ENCODE assay signal across 11 cellular contexts in genomic region chr19:55119053-55119452, GRCh38. TPM values are rescaled to one million over a fixed set of nuclear protein-coding genes. Genes with fewer than 3 reads are reported as not detected.
A peak's percentile ranks its signal among the peaks of the same experiment; 100 is the strongest.
DNase-seq lines count a peak whose midpoint lies in the region; TF ChIP-seq lines count a peak whose summit lies in the region.
"Had no signal": no experiment of that assay in that cellular context is flagged by ENCODE, and none has a peak within 500 bp of the region (broad histone marks: within the 10 kb centered on the region; RNA-seq: fewer than 3 reads in every experiment).

No MANE protein-coding gene starts in this region.

- in situ Hi-C loops in G401 (cut with HindIII; ENCODE audit: low sequenced_read_pairs) = loop anchor here (10.0 kb wide), 1 partner anchor 56 kb away; no protein-coding TSS in a partner anchor

- no peak overlapping the region for H3K27ac ChIP-seq in Karpas-422 (ENCODE audit: low read length)
- no peak overlapping the region for H3K27ac ChIP-seq in neural cell (ENCODE audit: low read length)

- no TSS peak for BruUV-seq in Caco-2 (replicated peaks; lab: Mats Ljungman, UMichigan)

- no peaks in the 10 kb centered on the region for H3F3A ChIP-seq in neural cell (ENCODE audit: insufficient read depth, low read length, poor library complexity, severe bottlenecking)

- no peaks in the 10 kb centered on the region for H3K9me2 ChIP-seq in Karpas-422 (replicated peaks; ENCODE audit: insufficient read depth, low read length)
- no peaks in the 10 kb centered on the region for H3K9me2 ChIP-seq in neural cell (ENCODE audit: insufficient read depth, low read length)

- no peak overlapping the region for H2AFZ ChIP-seq in Karpas-422 (ENCODE audit: low read length)
- H2AFZ ChIP-seq in neural cell (ENCODE audit: low read depth, low read length) = no peak overlapping the region

- no peaks in the 10 kb centered on the region for H3K27me3 ChIP-seq in Caco-2 (replicated peaks; ENCODE audit: control insufficient read depth, insufficient read depth, low read length)
- H3K27me3 ChIP-seq in Karpas-422 (ENCODE audit: low read length) = no peaks in the 10 kb centered on the region
- H3K27me3 ChIP-seq in neural cell (ENCODE audit: insufficient read depth, low read depth, low read length) = no peaks in the 10 kb centered on the region

- DNase-seq in Caco-2 = no peak
- no peak for DNase-seq in Karpas-422
- DNase-seq in central memory CD4-positive, alpha-beta T cell = peak; percentile 32
- DNase-seq in G401 (ENCODE audit: low spot score) = no peak
- no peak for DNase-seq in hypothalamus (lab: John Stamatoyannopoulos, UW)
- DNase-seq in dermis blood vessel endothelial cell = no peak
- DNase-seq: EL, NCI-H1092 had no signal

- no peaks in the 10 kb centered on the region for H3K27me3 Mint-ChIP-seq in Caco-2 (ENCODE audit: insufficient read depth, unreplicated experiment)

- H3K9me3 Mint-ChIP-seq in Caco-2 (ENCODE audit: unreplicated experiment) = no peaks in the 10 kb centered on the region

- POLR2A ChIA-PET in Caco-2 (lab: Charles Lee) = no interaction called here

- TF ChIP-seq EP300 in neural cell (conservative IDR thresholded peaks at IDR 0.05; ENCODE audit: poor library complexity, severe bottlenecking) = no peak

- peaks cover 18% of the 10 kb centered on the region for H3K4me1 Mint-ChIP-seq in Caco-2 (ENCODE audit: low read depth, unreplicated experiment)

- H3K9me3 ChIP-seq in Caco-2 (no peaks in the 10 kb centered on the region), Karpas-422 (ENCODE audit: low read length) (no peaks in the 10 kb centered on the region), neural cell (ENCODE audit: low read length) (no peaks in the 10 kb centered on the region)

- CTCF ChIA-PET in Caco-2 (lab: Charles Lee) = no interaction called here

- H4K20me1 ChIP-seq in Karpas-422 (ENCODE audit: insufficient read depth, low read depth, low read length) = peaks cover 28% of the 10 kb centered on the region
- peaks cover 9% of the 10 kb centered on the region for H4K20me1 ChIP-seq in neural cell (ENCODE audit: insufficient read depth)

- H3K79me2 ChIP-seq in Karpas-422 (ENCODE audit: low read length) = peaks cover 39% of the 10 kb centered on the region
- H3K79me2 ChIP-seq in neural cell (replicated peaks; ENCODE audit: insufficient read depth, low read length) = peaks cover 28% of the 10 kb centered on the region

- H3K27ac Mint-ChIP-seq in Caco-2 (ENCODE audit: unreplicated experiment) = no peak overlapping the region

- peak overlapping the region; percentile 99 for H3K4me2 ChIP-seq in Karpas-422 (ENCODE audit: low read depth, low read length, poor library complexity, severe bottlenecking)
- no peak overlapping the region for H3K4me2 ChIP-seq in neural cell (ENCODE audit: low read length)

- no peak for TF ChIP-seq RAD21 in neural cell (conservative IDR thresholded peaks at IDR 0.05)

- peak overlapping the region; percentile 35 for H3K4me3 Mint-ChIP-seq in Caco-2 (ENCODE audit: unreplicated experiment)

- H3K9ac ChIP-seq in Karpas-422 (ENCODE audit: low read length) (no peak overlapping the region), neural cell (ENCODE audit: low read length) (no peak overlapping the region)

- H3K4me3 ChIP-seq in Caco-2 (ENCODE audit: low read depth, low read length) = no peak overlapping the region
- H3K4me3 ChIP-seq in Karpas-422 (ENCODE audit: low read length) = no peak overlapping the region
- peak overlapping the region; percentile 75 for H3K4me3 ChIP-seq in neural cell (ENCODE audit: low read length)

- intact Hi-C loops in Caco-2 (cut with micrococcal nuclease; ENCODE audit: unreplicated experiment) = no loop called here

- TF ChIP-seq CTCF in Caco-2 (IDR thresholded peaks at IDR 0.05; ENCODE audit: insufficient read depth in 1 of 2, low read depth in 1 of 2, low read length in 1 of 2, severe bottlenecking in 1 of 2, unreplicated experiment in 1 of 2) = no peak
- no peak for TF ChIP-seq CTCF in neural cell (IDR thresholded peaks at IDR 0.05; ENCODE audit: poor library complexity, severe bottlenecking)

- H3K36me3 ChIP-seq in Caco-2 (ENCODE audit: control insufficient read depth, insufficient read depth, low read length) (no peaks in the 10 kb centered on the region; the same call in 1 of the 2 replicates), Karpas-422 (ENCODE audit: insufficient read depth, low read length) (no peaks in the 10 kb centered on the region), neural cell (ENCODE audit: insufficient read depth, low read length) (no peaks in the 10 kb centered on the region)

- H3K36me3 Mint-ChIP-seq in Caco-2 (ENCODE audit: insufficient read depth, unreplicated experiment) = peaks cover 16% of the 10 kb centered on the region

- H3K4me1 ChIP-seq in Caco-2 (peaks cover 17% of the 10 kb centered on the region; the same call in 1 of the 2 replicates), Karpas-422 (ENCODE audit: low read length) (peaks cover 56% of the 10 kb centered on the region)

TF ChIP-seq in neural cell, 6 proteins besides CTCF, POLR2A, EP300 and RAD21:
- TF ChIP-seq, protein P1, sequence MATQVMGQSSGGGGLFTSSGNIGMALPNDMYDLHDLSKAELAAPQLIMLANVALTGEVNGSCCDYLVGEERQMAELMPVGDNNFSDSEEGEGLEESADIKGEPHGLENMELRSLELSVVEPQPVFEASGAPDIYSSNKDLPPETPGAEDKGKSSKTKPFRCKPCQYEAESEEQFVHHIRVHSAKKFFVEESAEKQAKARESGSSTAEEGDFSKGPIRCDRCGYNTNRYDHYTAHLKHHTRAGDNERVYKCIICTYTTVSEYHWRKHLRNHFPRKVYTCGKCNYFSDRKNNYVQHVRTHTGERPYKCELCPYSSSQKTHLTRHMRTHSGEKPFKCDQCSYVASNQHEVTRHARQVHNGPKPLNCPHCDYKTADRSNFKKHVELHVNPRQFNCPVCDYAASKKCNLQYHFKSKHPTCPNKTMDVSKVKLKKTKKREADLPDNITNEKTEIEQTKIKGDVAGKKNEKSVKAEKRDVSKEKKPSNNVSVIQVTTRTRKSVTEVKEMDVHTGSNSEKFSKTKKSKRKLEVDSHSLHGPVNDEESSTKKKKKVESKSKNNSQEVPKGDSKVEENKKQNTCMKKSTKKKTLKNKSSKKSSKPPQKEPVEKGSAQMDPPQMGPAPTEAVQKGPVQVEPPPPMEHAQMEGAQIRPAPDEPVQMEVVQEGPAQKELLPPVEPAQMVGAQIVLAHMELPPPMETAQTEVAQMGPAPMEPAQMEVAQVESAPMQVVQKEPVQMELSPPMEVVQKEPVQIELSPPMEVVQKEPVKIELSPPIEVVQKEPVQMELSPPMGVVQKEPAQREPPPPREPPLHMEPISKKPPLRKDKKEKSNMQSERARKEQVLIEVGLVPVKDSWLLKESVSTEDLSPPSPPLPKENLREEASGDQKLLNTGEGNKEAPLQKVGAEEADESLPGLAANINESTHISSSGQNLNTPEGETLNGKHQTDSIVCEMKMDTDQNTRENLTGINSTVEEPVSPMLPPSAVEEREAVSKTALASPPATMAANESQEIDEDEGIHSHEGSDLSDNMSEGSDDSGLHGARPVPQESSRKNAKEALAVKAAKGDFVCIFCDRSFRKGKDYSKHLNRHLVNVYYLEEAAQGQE (IDR thresholded peaks at IDR 0.05; ENCODE audit: borderline replicate concordance) = no peak
- no peak for TF ChIP-seq TAF1 (IDR thresholded peaks at IDR 0.05; ENCODE audit: low read depth)
- TF ChIP-seq EZH2 (IDR thresholded peaks at IDR 0.05; ENCODE audit: borderline replicate concordance, insufficient read depth, low read length, poor library complexity, severe bottlenecking) = no peak
- TF ChIP-seq SMC3 (conservative IDR thresholded peaks at IDR 0.05; ENCODE audit: poor library complexity) = no peak
TF ChIP-seq in neural cell: peak in this region for 0.

RNA-seq across cellular contexts. Expression of gene PPP1R12C, which starts 1.6 kb away (rescaled TPM):
- 104 TPM in 2 replicates for total RNA-seq in Caco-2 (2022)
- 81.8 and 267 TPM in 2 replicates for total RNA-seq in Karpas-422 (2014; rRNA removed; shearing (Covaris generic); ENCODE audit: low replicate concordance)
- polyA plus RNA-seq in neural cell = 109 and 137 TPM in 2 replicates
- 35.5 and 35.8 TPM in 2 replicates for polyA minus RNA-seq in neural cell
- total RNA-seq in G401 (2014; rRNA removed; shearing (Covaris generic)) = 77.4 and 81.7 TPM in 2 replicates
- 37.4 and 40.3 TPM in 2 replicates for total RNA-seq in dermis blood vessel endothelial cell

RNA-seq across cellular contexts. Expression of gene TNNT1, which starts 30.0 kb away (rescaled TPM):
- total RNA-seq in Caco-2 (2022) (11.8 and 18.0 TPM in 2 replicates), dermis blood vessel endothelial cell (0.60 and 1.7 TPM in 2 replicates)
- total RNA-seq in Karpas-422 (2014; rRNA removed; shearing (Covaris generic); ENCODE audit: low replicate concordance) = 10.4 and 39.0 TPM in 2 replicates
- 4.0 and 6.2 TPM in 2 replicates for polyA plus RNA-seq in neural cell
- polyA minus RNA-seq in neural cell = 3.4 TPM in 1 of 2 replicates, not detected in the other
- 423 and 463 TPM in 2 replicates for total RNA-seq in G401 (2014; rRNA removed; shearing (Covaris generic))

RNA-seq across cellular contexts. Expression of gene TNNI3, which starts 38.5 kb away (rescaled TPM):
- 2.9 and 4.2 TPM in 2 replicates for total RNA-seq in Caco-2 (2022)
- total RNA-seq in Karpas-422 (2014; rRNA removed; shearing (Covaris generic); ENCODE audit: low replicate concordance) = 0.93 and 1.2 TPM in 2 replicates
- 22.5 and 22.6 TPM in 2 replicates for polyA plus RNA-seq in neural cell
- polyA minus RNA-seq in neural cell = 3.7 and 5.9 TPM in 2 replicates
- 13.5 and 25.2 TPM in 2 replicates for total RNA-seq in G401 (2014; rRNA removed; shearing (Covaris generic))
- not detected in 2 replicates for total RNA-seq in dermis blood vessel endothelial cell
- total RNA-seq: fibroblast of lung, liver had no signal
- polyA plus RNA-seq: fibroblast of lung, liver had no signal

RNA-seq across cellular contexts. Expression of gene EPS8L1, which starts 43.4 kb away (rescaled TPM):
- 135 and 141 TPM in 2 replicates for total RNA-seq in Caco-2 (2022)
- total RNA-seq in Karpas-422 (2014; rRNA removed; shearing (Covaris generic); ENCODE audit: low replicate concordance) = not detected in 2 replicates
- 25.5 and 28.0 TPM in 2 replicates for polyA plus RNA-seq in neural cell
- polyA minus RNA-seq in neural cell = 3.2 and 7.8 TPM in 2 replicates
- 9.7 and 11.7 TPM in 2 replicates for total RNA-seq in G401 (2014; rRNA removed; shearing (Covaris generic))
- total RNA-seq in dermis blood vessel endothelial cell = 12.6 and 15.6 TPM in 2 replicates

RNA-seq across cellular contexts. Expression of gene DNAAF3, which starts 47.4 kb away (rescaled TPM):
- 0.45 and 0.91 TPM in 2 replicates for total RNA-seq in Caco-2 (2022)
- total RNA-seq in Karpas-422 (2014; rRNA removed; shearing (Covaris generic); ENCODE audit: low replicate concordance) = 2.5 and 4.2 TPM in 2 replicates
- polyA plus RNA-seq in neural cell = 0.38 and 2.2 TPM in 2 replicates
- polyA minus RNA-seq in neural cell = not detected in 2 replicates
- 25.2 and 37.7 TPM in 2 replicates for total RNA-seq in G401 (2014; rRNA removed; shearing (Covaris generic))
- 0.34 and 0.42 TPM in 2 replicates for total RNA-seq in dermis blood vessel endothelial cell

Comparison
In these comparisons a context has a peak if more than half of its experiments do, and no peak if none do; other contexts are left out.
1. RNA of gene TNNT1, which starts 30.0 kb away (total RNA-seq): 423 to 463 TPM in G401; 11.8 to 18.0 TPM in Caco-2, 10.4 to 39.0 TPM in Karpas-422 and 0.60 to 1.7 TPM in dermis blood vessel endothelial cell; every median in the first group is over 10 times any median in the second.